ENCODE assay signal across 1 cellular context in genomic region chr14:28772613-28773012, GRCh38.
TF ChIP-seq lines count a peak whose summit lies in the region.

No MANE protein-coding gene starts in this region.

TF ChIP-seq in neural cell, 6 proteins besides CTCF, POLR2A, EP300 and RAD21:
- TF ChIP-seq, protein P1, sequence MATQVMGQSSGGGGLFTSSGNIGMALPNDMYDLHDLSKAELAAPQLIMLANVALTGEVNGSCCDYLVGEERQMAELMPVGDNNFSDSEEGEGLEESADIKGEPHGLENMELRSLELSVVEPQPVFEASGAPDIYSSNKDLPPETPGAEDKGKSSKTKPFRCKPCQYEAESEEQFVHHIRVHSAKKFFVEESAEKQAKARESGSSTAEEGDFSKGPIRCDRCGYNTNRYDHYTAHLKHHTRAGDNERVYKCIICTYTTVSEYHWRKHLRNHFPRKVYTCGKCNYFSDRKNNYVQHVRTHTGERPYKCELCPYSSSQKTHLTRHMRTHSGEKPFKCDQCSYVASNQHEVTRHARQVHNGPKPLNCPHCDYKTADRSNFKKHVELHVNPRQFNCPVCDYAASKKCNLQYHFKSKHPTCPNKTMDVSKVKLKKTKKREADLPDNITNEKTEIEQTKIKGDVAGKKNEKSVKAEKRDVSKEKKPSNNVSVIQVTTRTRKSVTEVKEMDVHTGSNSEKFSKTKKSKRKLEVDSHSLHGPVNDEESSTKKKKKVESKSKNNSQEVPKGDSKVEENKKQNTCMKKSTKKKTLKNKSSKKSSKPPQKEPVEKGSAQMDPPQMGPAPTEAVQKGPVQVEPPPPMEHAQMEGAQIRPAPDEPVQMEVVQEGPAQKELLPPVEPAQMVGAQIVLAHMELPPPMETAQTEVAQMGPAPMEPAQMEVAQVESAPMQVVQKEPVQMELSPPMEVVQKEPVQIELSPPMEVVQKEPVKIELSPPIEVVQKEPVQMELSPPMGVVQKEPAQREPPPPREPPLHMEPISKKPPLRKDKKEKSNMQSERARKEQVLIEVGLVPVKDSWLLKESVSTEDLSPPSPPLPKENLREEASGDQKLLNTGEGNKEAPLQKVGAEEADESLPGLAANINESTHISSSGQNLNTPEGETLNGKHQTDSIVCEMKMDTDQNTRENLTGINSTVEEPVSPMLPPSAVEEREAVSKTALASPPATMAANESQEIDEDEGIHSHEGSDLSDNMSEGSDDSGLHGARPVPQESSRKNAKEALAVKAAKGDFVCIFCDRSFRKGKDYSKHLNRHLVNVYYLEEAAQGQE (IDR thresholded peaks at IDR 0.05; ENCODE audit: borderline replicate concordance) = peak; percentile 51
- TF ChIP-seq EZH2 (IDR thresholded peaks at IDR 0.05; ENCODE audit: borderline replicate concordance, insufficient read depth, low read length, poor library complexity, severe bottlenecking) (no peak), MXI1 (conservative IDR thresholded peaks at IDR 0.05; ENCODE audit: poor library complexity, severe bottlenecking) (no peak), TAF1 (IDR thresholded peaks at IDR 0.05; ENCODE audit: low read depth) (peak; percentile 63), SMC3 (conservative IDR thresholded peaks at IDR 0.05; ENCODE audit: poor library complexity) (peak; percentile 25), POLR2AphosphoS5 (IDR thresholded peaks at IDR 0.05) (peak; percentile 88)
